In the genomic region with DNA sequence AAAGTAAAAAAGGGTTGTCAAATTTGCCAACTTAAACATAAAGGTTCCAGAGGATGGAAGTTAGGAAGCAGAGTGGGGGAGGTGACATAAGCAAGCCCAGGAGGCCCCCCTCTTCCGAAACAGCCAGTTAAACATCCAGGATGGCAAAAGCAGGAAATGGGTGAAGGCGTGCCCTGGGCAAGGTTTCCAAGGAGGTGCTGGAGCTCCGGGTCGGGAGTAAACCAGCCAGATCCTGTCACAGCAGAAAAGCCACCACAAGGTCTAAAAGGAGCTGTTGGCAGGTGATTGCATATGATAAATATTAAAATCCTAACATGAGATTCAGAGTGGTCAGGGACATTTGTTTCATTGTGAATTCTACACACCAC, we compare ENCODE assay signal across 12 cellular contexts.
A peak's percentile ranks its signal among the peaks of the same experiment; 100 is the strongest.
DNase-seq lines count a peak whose midpoint lies in the region; TF ChIP-seq lines count a peak whose summit lies in the region.
"Had no signal": no experiment of that assay in that cellular context is flagged by ENCODE, and none has a peak within 500 bp of the region (broad histone marks: within the 10 kb centered on the region; RNA-seq: fewer than 3 reads in every experiment).

No MANE protein-coding gene starts in this region.

- H3K4me3 ChIP-seq in parathyroid adenoma (ENCODE audit: low read depth, low read length), result peak overlapping the region; percentile 38

- no peaks in the 10 kb centered on the region for H3K9me3 ChIP-seq in parathyroid adenoma (ENCODE audit: control insufficient read depth, low read length)

- no peaks in the 10 kb centered on the region for H3K4me1 ChIP-seq in parathyroid adenoma

- no peaks in the 10 kb centered on the region for H3K36me3 ChIP-seq in parathyroid adenoma (ENCODE audit: control insufficient read depth, insufficient read depth, low read length)

- H3K27me3 ChIP-seq in parathyroid adenoma (ENCODE audit: control insufficient read depth, insufficient read depth, low read length), result no peaks in the 10 kb centered on the region

- H2AFZ ChIP-seq in parathyroid adenoma, result no peak overlapping the region

- H3K9ac ChIP-seq in parathyroid adenoma, result no peak overlapping the region

- H3K27ac ChIP-seq in parathyroid adenoma, result no peak overlapping the region

- no peak for TF ChIP-seq CTCF in parathyroid adenoma (IDR thresholded peaks at IDR 0.05)

- H3K79me2 ChIP-seq in parathyroid adenoma, result no peaks in the 10 kb centered on the region

- peak overlapping the region; percentile 62 for H3K4me2 ChIP-seq in parathyroid adenoma (ENCODE audit: low read length)

- DNase-seq in DMS153 treated with DMSO at 0.1 percent for 48 hours (lab: John Stamatoyannopoulos, UW; ENCODE audit: unreplicated experiment) (peak; percentile 92), NCI-H1092 treated with DMSO at 0.1 percent for 48 hours (lab: John Stamatoyannopoulos, UW) (peak; percentile 88), UCSD-AML1 (lab: John Stamatoyannopoulos, UW; ENCODE audit: unreplicated experiment) (peak; percentile 25), D341Med (ENCODE audit: low spot score) (no peak), germinal center (ENCODE audit: low spot score) (no peak), DMS53 treated with DMSO at 0.1 percent for 48 hours (lab: John Stamatoyannopoulos, UW; ENCODE audit: unreplicated experiment) (no peak)
- DNase-seq: activated CD4-positive, alpha-beta T cell treated with anti-CD3 and anti-CD28 coated beads for 1 hour; DMS79; endodermal cell; naive B cell; NCI-H187 treated with DMSO at 0.1 percent for 48 hours had no signal

Comparison
In these comparisons a context has a peak if more than half of its experiments do, and no peak if none do; other contexts are left out.
1. DNase-seq: peak in DMS153 treated with DMSO at 0.1 percent for 48 hours (single experiment), NCI-H1092 treated with DMSO at 0.1 percent for 48 hours (single experiment) and UCSD-AML1 (single experiment); none in D341Med (single experiment), germinal center (single experiment) and DMS53 treated with DMSO at 0.1 percent for 48 hours (single experiment).